Comparison of ENCODE assay signal across 22 cellular contexts in genomic region chr5:30592833-30593232, GRCh38.
"Had no signal": no experiment of that assay in that cellular context is flagged by ENCODE, and none has a peak within 500 bp of the region (broad histone marks: within the 10 kb centered on the region; RNA-seq: fewer than 3 reads in every experiment).

No MANE protein-coding gene starts in this region.

- ATAC-seq: heart right ventricle; left colon; left ventricle myocardium superior; lower lobe of right lung; naive thymus-derived CD8-positive, alpha-beta T cell; right cardiac atrium; stimulated activated memory B cell treated with anti-CD40 and anti-IgM and Interleukin-4, amounts not matched to agents 10 μg/mL and 1 μg/mL and 100 μg/mL, for 72 hours; stimulated activated naive CD8-positive, alpha-beta T cell treated with anti-CD3 and anti-CD28 coated beads, Interleukin-15, Interleukin-2, amounts not matched to agents 100 U/mL and 50 U/mL, for 24 hours had no signal

- FAIRE-seq: endothelial cell of umbilical vein, islet of Langerhans had no signal

- DNase-seq: colonic mucosa; effector CD8-positive, alpha-beta T cell; foreskin melanocyte; glutamatergic neuron; heart right ventricle; hippocampal formation; left colon; left ventricle myocardium superior; lower lobe of right lung; naive thymus-derived CD8-positive, alpha-beta T cell; nephron progenitor cell; nucleus accumbens; right cardiac atrium; spleen; stimulated activated CD4-positive, alpha-beta T cell treated with anti-CD3 and anti-CD28 coated beads, Interleukin-4, amount 100 ng/mL, for 4 hours; stimulated activated naive CD8-positive, alpha-beta T cell treated with anti-CD3 and anti-CD28 coated beads, Interleukin-15, Interleukin-2, amounts not matched to agents 100 U/mL and 50 U/mL, for 24 hours; substantia nigra; testis; tibial artery had no signal
